In the genomic region with DNA sequence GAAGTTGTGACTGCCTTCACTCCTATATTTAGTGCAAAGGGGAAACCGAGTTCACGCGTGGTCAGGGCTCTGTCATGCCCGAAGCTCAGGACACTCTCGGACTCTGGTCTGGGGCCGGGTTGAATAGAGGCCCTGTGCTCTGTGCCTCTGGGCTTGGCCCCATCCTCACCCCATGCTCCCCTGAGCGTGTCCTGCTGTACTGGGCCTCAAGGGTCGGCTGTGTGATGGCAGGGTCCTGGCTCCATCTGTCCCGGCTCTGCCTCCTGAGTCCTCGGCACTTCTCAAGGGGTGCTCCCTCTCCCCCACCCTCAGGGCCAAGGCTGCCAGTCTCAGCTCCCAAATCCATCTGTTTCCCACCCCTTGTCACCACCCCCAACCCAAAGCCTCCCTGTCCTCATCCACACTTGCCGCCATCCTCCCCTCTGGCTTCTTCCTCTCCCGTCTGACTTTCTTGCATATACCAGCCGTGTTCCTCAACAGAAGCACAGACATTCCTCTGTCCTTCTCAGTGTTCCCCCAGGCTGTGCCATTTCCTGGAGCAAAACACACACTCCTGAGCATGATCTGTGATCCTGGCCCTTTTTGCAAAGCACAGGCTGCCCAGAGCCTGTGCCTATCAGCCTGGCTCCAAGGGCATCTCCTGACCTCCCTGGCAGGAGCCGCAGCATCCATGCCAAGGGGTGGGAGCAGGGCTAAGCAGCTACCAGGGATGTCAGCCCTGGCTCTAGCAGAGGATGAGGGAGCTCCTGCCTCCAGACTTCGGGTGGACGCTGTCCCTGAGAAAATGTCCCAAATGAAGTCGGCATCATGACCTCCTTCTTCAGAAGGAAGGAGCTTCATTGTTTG, we compare ENCODE assay signal across 20 cellular contexts.
DNase-seq lines count a peak whose midpoint lies in the region; ATAC-seq, FAIRE-seq and TF ChIP-seq lines count a peak whose summit lies in the region.
"Had no signal": no experiment of that assay in that cellular context is flagged by ENCODE, and none has a peak within 500 bp of the region (broad histone marks: within the 10 kb centered on the region; RNA-seq: fewer than 3 reads in every experiment).

No MANE protein-coding gene starts in this region.

- H3K4me1 Mint-ChIP-seq in stimulated activated naive CD8-positive, alpha-beta T cell treated with anti-CD3 and anti-CD28 coated beads, Interleukin-15, Interleukin-2, amounts not matched to agents 100 ng/mL and 50 ng/mL, for 24 hours (ENCODE audit: low read depth): peaks cover 12% of the 10 kb centered on the region
- peaks cover 34% of the 10 kb centered on the region for H3K4me1 Mint-ChIP-seq in glutamatergic neuron (ENCODE audit: low read depth, unreplicated experiment)
- H3K4me1 Mint-ChIP-seq in stimulated activated effector memory CD8-positive, alpha-beta T cell treated with anti-CD3 and anti-CD28 coated beads, Interleukin-12 subunit alpha, Interleukin-12 subunit beta, amount 100 ng/mL, for 72 hours: peaks cover 18% of the 10 kb centered on the region
- H3K4me1 Mint-ChIP-seq: activated B cell treated with CpG ODN at 0.5 μM for 24 hours had no signal

- no peaks in the 10 kb centered on the region for H3K36me3 Mint-ChIP-seq in stimulated activated naive CD8-positive, alpha-beta T cell treated with anti-CD3 and anti-CD28 coated beads, Interleukin-15, Interleukin-2, amounts not matched to agents 100 ng/mL and 50 ng/mL, for 24 hours (ENCODE audit: low read depth)
- H3K36me3 Mint-ChIP-seq in glutamatergic neuron (ENCODE audit: unreplicated experiment): peaks cover 5% of the 10 kb centered on the region
- H3K36me3 Mint-ChIP-seq in stimulated activated effector memory CD8-positive, alpha-beta T cell treated with anti-CD3 and anti-CD28 coated beads, Interleukin-12 subunit alpha, Interleukin-12 subunit beta, amount 100 ng/mL, for 72 hours: no peaks in the 10 kb centered on the region
- H3K36me3 Mint-ChIP-seq: IgD-negative memory B cell had no signal

- peaks cover 3% of the 10 kb centered on the region for H3K9me3 Mint-ChIP-seq in stimulated activated naive CD8-positive, alpha-beta T cell treated with anti-CD3 and anti-CD28 coated beads, Interleukin-15, Interleukin-2, amounts not matched to agents 100 ng/mL and 50 ng/mL, for 24 hours
- H3K9me3 Mint-ChIP-seq in glutamatergic neuron (ENCODE audit: unreplicated experiment): peaks cover 11% of the 10 kb centered on the region
- H3K9me3 Mint-ChIP-seq in stimulated activated effector memory CD8-positive, alpha-beta T cell treated with anti-CD3 and anti-CD28 coated beads, Interleukin-12 subunit alpha, Interleukin-12 subunit beta, amount 100 ng/mL, for 72 hours: peaks cover 2% of the 10 kb centered on the region

- peak overlapping the region; percentile 4 for H3K27ac Mint-ChIP-seq in stimulated activated naive CD8-positive, alpha-beta T cell treated with anti-CD3 and anti-CD28 coated beads, Interleukin-15, Interleukin-2, amounts not matched to agents 100 ng/mL and 50 ng/mL, for 24 hours
- peak overlapping the region; percentile 44 for H3K27ac Mint-ChIP-seq in glutamatergic neuron (ENCODE audit: unreplicated experiment)
- H3K27ac Mint-ChIP-seq in stimulated activated effector memory CD8-positive, alpha-beta T cell treated with anti-CD3 and anti-CD28 coated beads, Interleukin-12 subunit alpha, Interleukin-12 subunit beta, amount 100 ng/mL, for 72 hours: no peak overlapping the region
- H3K27ac Mint-ChIP-seq: activated B cell treated with CpG ODN at 0.5 μM for 24 hours; naive thymus-derived CD4-positive, alpha-beta T cell had no signal

- intact Hi-C loops in posterior vena cava (cut with DNase I): no loop called here

- no peak for TF ChIP-seq CTCF in glutamatergic neuron (IDR thresholded peaks at IDR 0.05; ENCODE audit: partially characterized antibody, unreplicated experiment)

- H3K27me3 Mint-ChIP-seq in stimulated activated naive CD8-positive, alpha-beta T cell treated with anti-CD3 and anti-CD28 coated beads, Interleukin-15, Interleukin-2, amounts not matched to agents 100 ng/mL and 50 ng/mL, for 24 hours: peaks cover 50% of the 10 kb centered on the region
- peaks cover 1% of the 10 kb centered on the region for H3K27me3 Mint-ChIP-seq in glutamatergic neuron (ENCODE audit: unreplicated experiment)

- ATAC-seq in stimulated activated naive CD8-positive, alpha-beta T cell treated with anti-CD3 and anti-CD28 coated beads, Interleukin-15, Interleukin-2, amounts not matched to agents 100 U/mL and 50 U/mL, for 24 hours: no peak
- no peak for ATAC-seq in stimulated activated effector memory CD8-positive, alpha-beta T cell treated with anti-CD3 and anti-CD28 coated beads, Interleukin-12 subunit alpha, Interleukin-12 subunit beta, amount 100 ng/mL, for 72 hours
- ATAC-seq: left colon; naive thymus-derived CD4-positive, alpha-beta T cell had no signal

- FAIRE-seq in GM12892 (lab: Jason Lieb, UNC): no peak
- FAIRE-seq: D721Med had no signal

- no peak for TF ChIP-seq POLR2A in GM12892 (IDR thresholded peaks at IDR 0.05; ENCODE audit: low read depth, low read length)

- H3K4me3 Mint-ChIP-seq in stimulated activated naive CD8-positive, alpha-beta T cell treated with anti-CD3 and anti-CD28 coated beads, Interleukin-15, Interleukin-2, amounts not matched to agents 100 ng/mL and 50 ng/mL, for 24 hours: no peak overlapping the region
- H3K4me3 Mint-ChIP-seq in glutamatergic neuron (ENCODE audit: unreplicated experiment): no peak overlapping the region
- no peak overlapping the region for H3K4me3 Mint-ChIP-seq in stimulated activated effector memory CD8-positive, alpha-beta T cell treated with anti-CD3 and anti-CD28 coated beads, Interleukin-12 subunit alpha, Interleukin-12 subunit beta, amount 100 ng/mL, for 72 hours
- H3K4me3 Mint-ChIP-seq: activated B cell treated with CpG ODN at 0.5 μM for 24 hours; IgD-negative memory B cell; naive thymus-derived CD4-positive, alpha-beta T cell had no signal

- no peak for DNase-seq in stimulated activated naive CD8-positive, alpha-beta T cell treated with anti-CD3 and anti-CD28 coated beads, Interleukin-15, Interleukin-2, amounts not matched to agents 100 U/mL and 50 U/mL, for 24 hours
- DNase-seq in glutamatergic neuron (no peak), posterior vena cava (ENCODE audit: low spot score) (peak; percentile 40), NCI-H2029 (lab: John Stamatoyannopoulos, UW) (no peak), GM12892 (ENCODE audit: insufficient read length) (no peak), NCI-H2081 (lab: John Stamatoyannopoulos, UW) (no peak)
- no peak for DNase-seq in stimulated activated effector memory CD8-positive, alpha-beta T cell treated with anti-CD3 and anti-CD28 coated beads, Interleukin-12 subunit alpha, Interleukin-12 subunit beta, amount 100 ng/mL, for 72 hours (ENCODE audit: low spot score in 2 of 2)
- DNase-seq: activated B cell treated with CpG ODN at 0.5 μM for 24 hours; activated gamma-delta T cell; C1 segment of cervical spinal cord; effector CD4-positive, alpha-beta T cell; NCI-H1092; NCI-H187; NCI-H774; SHP77 treated with DMSO at 0.1 percent for 48 hours had no signal
